9 cellular contexts compared by ENCODE assay signal in genomic region chr4:169823685-169824084, GRCh38.
A peak's percentile ranks its signal among the peaks of the same experiment; 100 is the strongest.
DNase-seq lines count a peak whose midpoint lies in the region; ATAC-seq and TF ChIP-seq lines count a peak whose summit lies in the region.
"Had no signal": no experiment of that assay in that cellular context is flagged by ENCODE, and none has a peak within 500 bp of the region (broad histone marks: within the 10 kb centered on the region; RNA-seq: fewer than 3 reads in every experiment).

No MANE protein-coding gene starts in this region.

- H3K4me1 ChIP-seq in lower lobe of right lung, result no peaks in the 10 kb centered on the region

- H3K27ac Mint-ChIP-seq in Calu3 (ENCODE audit: unreplicated experiment), result no peak overlapping the region
- H3K27ac Mint-ChIP-seq: activated naive CD4-positive, alpha-beta T cell treated with anti-CD3 and anti-CD28 coated beads, Interleukin-2, amount 50 U/mL, for 24 hours had no signal

- CTCF ChIA-PET in Calu3 (lab: Charles Lee), result no interaction called here

- no peaks in the 10 kb centered on the region for H3K27me3 ChIP-seq in lower lobe of right lung (ENCODE audit: low read depth)

- in situ Hi-C loops in astrocyte of the spinal cord (cut with HindIII; ENCODE audit: low sequenced_read_pairs), result no loop called here

- H3K4me3 Mint-ChIP-seq in Calu3 (ENCODE audit: low read depth, unreplicated experiment), result no peak overlapping the region
- H3K4me3 Mint-ChIP-seq: activated naive CD4-positive, alpha-beta T cell treated with anti-CD3 and anti-CD28 coated beads, Interleukin-2, amount 50 U/mL, for 24 hours had no signal

- DNase-seq in Calu3 (peak; percentile 25), Kasumi-1 (lab: John Stamatoyannopoulos, UW) (peak; percentile 66 to 79), astrocyte of the spinal cord (ENCODE audit: low read depth, low spot score) (peak; percentile 70), lower lobe of right lung (no peak), germinal center (ENCODE audit: low spot score) (no peak), NCI-H748 treated with DMSO at 0.1 percent for 48 hours (lab: John Stamatoyannopoulos, UW) (no peak)

- TF ChIP-seq CTCF in Calu3 (IDR thresholded peaks at IDR 0.05; ENCODE audit: unreplicated experiment), result no peak
- no peak for TF ChIP-seq CTCF in astrocyte of the spinal cord (IDR thresholded peaks at IDR 0.05; ENCODE audit: low read depth, low read length)
- TF ChIP-seq CTCF in lower lobe of right lung (IDR thresholded peaks at IDR 0.05), result no peak

- no peak overlapping the region for H3K27ac ChIP-seq in lower lobe of right lung

- H3K36me3 Mint-ChIP-seq in Calu3 (ENCODE audit: insufficient read depth, unreplicated experiment), result no peaks in the 10 kb centered on the region
- H3K36me3 Mint-ChIP-seq: activated naive CD4-positive, alpha-beta T cell treated with anti-CD3 and anti-CD28 coated beads, Interleukin-2, amount 50 U/mL, for 24 hours had no signal

- ATAC-seq in lower lobe of right lung (peak; percentile 42 to 60), HG02642 (IDR thresholded peaks at IDR 0.05; ENCODE audit: poor library complexity, unreplicated experiment) (no peak), HG03354 (IDR thresholded peaks at IDR 0.05; ENCODE audit: poor library complexity, severe bottlenecking, unreplicated experiment) (no peak)

- H3K27me3 Mint-ChIP-seq in Calu3 (ENCODE audit: unreplicated experiment), result no peaks in the 10 kb centered on the region

- H3K9me3 Mint-ChIP-seq in Calu3 (ENCODE audit: low read depth, unreplicated experiment), result no peaks in the 10 kb centered on the region
- H3K9me3 Mint-ChIP-seq: activated naive CD4-positive, alpha-beta T cell treated with anti-CD3 and anti-CD28 coated beads, Interleukin-2, amount 50 U/mL, for 24 hours had no signal

- no peaks in the 10 kb centered on the region for H3K36me3 ChIP-seq in lower lobe of right lung

- intact Hi-C loops in Calu3 (cut with micrococcal nuclease; ENCODE audit: unreplicated experiment) (no loop called here), lower lobe of right lung (cut with DNase I) (no loop called here)

- no peaks in the 10 kb centered on the region for H3K9me3 ChIP-seq in lower lobe of right lung

- H3K4me3 ChIP-seq in astrocyte of the spinal cord (ENCODE audit: low read depth, low read length) (no peak overlapping the region), lower lobe of right lung (no peak overlapping the region)

- no peaks in the 10 kb centered on the region for H3K4me1 Mint-ChIP-seq in Calu3 (ENCODE audit: low read depth, unreplicated experiment)

- no TSS peak for BruUV-seq in Calu3 (replicated peaks; lab: Mats Ljungman, UMichigan)

Comparison
In these comparisons a context has a peak if more than half of its experiments do, and no peak if none do; other contexts are left out.
1. DNase-seq: peak in Calu3 (single experiment), Kasumi-1 (2 of 2) and astrocyte of the spinal cord (single experiment); none in lower lobe of right lung (single experiment), germinal center (single experiment) and NCI-H748 treated with DMSO at 0.1 percent for 48 hours (single experiment).
2. ATAC-seq: peak in lower lobe of right lung (2 of 2); none in HG02642 (single experiment) and HG03354 (single experiment).